8 cellular contexts compared by ENCODE assay signal in genomic region chr4:182809417-182810102, GRCh38.
A peak's percentile ranks its signal among the peaks of the same experiment; 100 is the strongest.
DNase-seq lines count a peak whose midpoint lies in the region; ATAC-seq and TF ChIP-seq lines count a peak whose summit lies in the region.

No MANE protein-coding gene starts in this region.

- peak; percentile 45 for TF ChIP-seq CTCF in GM13977 (IDR thresholded peaks at IDR 0.05; ENCODE audit: extremely low read depth, insufficient read depth, missing control alignments)

- in situ Hi-C loops in GM13977 (cut with MboI; ENCODE audit: low pct_unique_long_range_greater_than_20kb, low sequenced_read_pairs, unreplicated experiment): loop anchor here (10.0 kb wide), 1 partner anchor 345 kb away; no protein-coding TSS in a partner anchor

- ATAC-seq in GM21529 (IDR thresholded peaks at IDR 0.05; ENCODE audit: unreplicated experiment) (peak; percentile 30), esophagus mucosa (peak; percentile 62)

- DNase-seq in GM13977 (ENCODE audit: low spot score) (peak; percentile 32), HT1080 (ENCODE audit: low read depth) (peak; percentile 57), hippocampal formation (lab: John Stamatoyannopoulos, UW) (no peak), DMS 273 treated with DMSO at 0.1 percent for 48 hours (lab: John Stamatoyannopoulos, UW) (no peak)
- no peak for DNase-seq in central memory CD4-positive, alpha-beta T cell
- no peak for DNase-seq in activated CD4-positive, CD25-positive, alpha-beta regulatory T cell (lab: John Stamatoyannopoulos, UW)

Comparison
In these comparisons a context has a peak if more than half of its experiments do, and no peak if none do; other contexts are left out.
1. DNase-seq: peak in GM13977 (single experiment) and HT1080 (single experiment); none in hippocampal formation (0 of 2), DMS 273 treated with DMSO at 0.1 percent for 48 hours (single experiment), central memory CD4-positive, alpha-beta T cell (single experiment) and activated CD4-positive, CD25-positive, alpha-beta regulatory T cell (0 of 4).